Comparison of ENCODE assay signal across 7 cellular contexts in the genomic region with DNA sequence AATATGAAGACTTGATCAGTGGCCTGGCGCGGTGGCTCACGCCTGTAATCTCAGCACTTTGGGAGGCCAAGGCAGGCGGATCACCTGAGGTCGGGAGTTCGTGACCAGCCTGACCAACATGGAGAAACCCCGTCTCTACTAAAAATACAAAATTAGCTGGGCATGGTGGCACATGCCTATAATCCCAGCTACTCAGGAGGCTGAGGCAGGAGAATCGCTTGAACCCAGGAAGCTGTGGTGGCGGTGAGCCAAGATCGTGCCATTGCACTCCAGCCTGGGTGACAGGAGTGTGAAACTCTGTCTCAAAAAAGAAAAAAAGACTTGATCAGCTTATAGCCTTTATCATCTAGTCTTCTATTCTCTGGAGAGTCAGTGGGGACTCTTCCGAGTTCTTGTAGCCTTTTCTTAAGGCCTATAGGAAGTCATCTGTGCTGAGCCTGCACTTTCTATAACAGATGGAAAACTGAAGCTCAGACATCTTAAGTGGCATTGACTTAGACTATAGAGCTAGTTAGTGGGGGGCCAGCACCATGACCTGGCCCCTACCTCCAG. TPM values are rescaled to one million over a fixed set of nuclear protein-coding genes. Genes with fewer than 3 reads are reported as not detected.
A peak's percentile ranks its signal among the peaks of the same experiment; 100 is the strongest.
DNase-seq lines count a peak whose midpoint lies in the region; ATAC-seq and TF ChIP-seq lines count a peak whose summit lies in the region.
"Not testable (repeated sequence)": the region's sequence is repeated elsewhere in the genome, so short reads cannot be mapped to it uniquely, and the experiment has no call there.

No MANE protein-coding gene starts in this region.

- not testable (repeated sequence) for H3K36me3 Mint-ChIP-seq in T-helper 17 cell (ENCODE audit: low read depth)
- H3K36me3 Mint-ChIP-seq in activated naive CD4-positive, alpha-beta T cell treated with anti-CD3 and anti-CD28 coated beads for 36 hours (ENCODE audit: low read depth): peaks cover 15% of the 10 kb centered on the region

- CTCF ChIA-PET in activated naive CD4-positive, alpha-beta T cell treated with anti-CD3 and anti-CD28 coated beads for 36 hours (lab: Charles Lee): interaction anchor here (1.5 to 34.6 kb wide), 4 partner anchors 9 to 35 kb away, joined by 4 to 932 read pairs (median 92); no protein-coding TSS in a partner anchor

- not testable (repeated sequence) for TF ChIP-seq CTCF in HL-60 (IDR thresholded peaks at IDR 0.05; ENCODE audit: insufficient read depth, low read length)

- peaks cover 70% of the 10 kb centered on the region for H3K4me1 Mint-ChIP-seq in T-helper 17 cell
- H3K4me1 Mint-ChIP-seq in activated naive CD4-positive, alpha-beta T cell treated with anti-CD3 and anti-CD28 coated beads for 36 hours (ENCODE audit: low read depth): peaks cover 80% of the 10 kb centered on the region

- H3K4me3 Mint-ChIP-seq in T-helper 17 cell: peak overlapping the region; percentile 98
- H3K4me3 Mint-ChIP-seq in activated naive CD4-positive, alpha-beta T cell treated with anti-CD3 and anti-CD28 coated beads for 36 hours: peak overlapping the region; percentile 83

- ATAC-seq in GM18511 (IDR thresholded peaks at IDR 0.05; ENCODE audit: unreplicated experiment): peak; percentile 10
- ATAC-seq in HG02642 (IDR thresholded peaks at IDR 0.05; ENCODE audit: poor library complexity, unreplicated experiment): peak; percentile 0
- ATAC-seq in T-helper 17 cell: not testable (repeated sequence)
- ATAC-seq in left ventricle myocardium superior: peak; percentile 23
- ATAC-seq in sciatic nerve: peak; percentile 44

- peak overlapping the region; percentile 85 for H3K27ac ChIP-seq in HL-60 (replicated peaks)

- H3K27me3 Mint-ChIP-seq in T-helper 17 cell; activated naive CD4-positive, alpha-beta T cell treated with anti-CD3 and anti-CD28 coated beads for 36 hours (ENCODE audit: low read depth): not testable (repeated sequence)

- intact Hi-C loops in activated naive CD4-positive, alpha-beta T cell treated with anti-CD3 and anti-CD28 coated beads for 36 hours (cut with micrococcal nuclease): loop anchor here (1.0 to 10.0 kb wide), 5 partner anchors 7 to 1758 kb away; a partner anchor contains a TSS
- intact Hi-C loops in left ventricle myocardium superior (cut with micrococcal nuclease); sciatic nerve (cut with DNase I): not testable (repeated sequence)

- not testable (repeated sequence) for H3K9me3 Mint-ChIP-seq in activated naive CD4-positive, alpha-beta T cell treated with anti-CD3 and anti-CD28 coated beads for 36 hours

- not testable (repeated sequence) for H3K4me3 ChIP-seq in HL-60 (replicated peaks; ENCODE audit: insufficient read depth, low read length)

- H3K27ac Mint-ChIP-seq in T-helper 17 cell: peak overlapping the region; percentile 99
- peak overlapping the region; percentile 100 for H3K27ac Mint-ChIP-seq in activated naive CD4-positive, alpha-beta T cell treated with anti-CD3 and anti-CD28 coated beads for 36 hours

- not testable (repeated sequence) for H3K9me3 ChIP-seq in T-helper 17 cell (ENCODE audit: control insufficient read depth, low read length, poor library complexity, severe bottlenecking)

- not testable (repeated sequence) for DNase-seq in HL-60 (ENCODE audit: low read depth in 1 of 2, low spot score in 1 of 2); T-helper 17 cell; left ventricle myocardium superior; sciatic nerve (ENCODE audit: low spot score)
- DNase-seq in activated naive CD4-positive, alpha-beta T cell treated with anti-CD3 and anti-CD28 coated beads for 36 hours: peak; percentile 59

- not testable (repeated sequence) for H3K27me3 ChIP-seq in HL-60 (ENCODE audit: insufficient read depth, poor library complexity, severe bottlenecking)

RNA-seq across cellular contexts. Expression of a gene that starts 0.5 kb away (rescaled TPM):
- total RNA-seq in T-helper 17 cell (100 to 1,000 TPM; 793 to 831 TPM), left ventricle myocardium superior (54.4 TPM), sciatic nerve (87.2 TPM)
- 100 to 1,000 TPM; 173 to 175 TPM for total RNA-seq in activated naive CD4-positive, alpha-beta T cell treated with anti-CD3 and anti-CD28 coated beads for 36 hours
